Comparison of ENCODE assay signal across 1 cellular context in genomic region chr15:72907733-72908132, GRCh38.
TF ChIP-seq lines count a peak whose summit lies in the region.

No MANE protein-coding gene starts in this region.

TF ChIP-seq in HEK293, 187 proteins besides CTCF, POLR2A, EP300 and RAD21 (continued from another document):
- TF ChIP-seq ZNF398 (tag by site-specific recombination; IDR thresholded peaks at IDR 0.05) (peak; percentile 20; the same call in 1 of the 2 replicates), ZNF2 (tag by site-specific recombination; IDR thresholded peaks at IDR 0.05) (no peak), ZNF18 (tag by site-specific recombination; IDR thresholded peaks at IDR 0.05) (no peak; the same call in 1 of the 2 replicates), ZNF624 (tag by site-specific recombination; IDR thresholded peaks at IDR 0.05) (no peak), REST (tag by site-specific recombination; IDR thresholded peaks at IDR 0.05) (no peak), ZNF600 (tag by site-specific recombination; IDR thresholded peaks at IDR 0.05) (peak; percentile 59; the same call in 1 of the 2 replicates), ZFHX2 (tag by site-specific recombination; conservative IDR thresholded peaks at IDR 0.05) (no peak), ZNF830 (tag by site-specific recombination; IDR thresholded peaks at IDR 0.05; ENCODE audit: low read depth) (no peak), SP2 (tag by site-specific recombination; IDR thresholded peaks at IDR 0.05) (no peak), IKZF3 (tag by site-specific recombination; IDR thresholded peaks at IDR 0.05) (peak; percentile 25; the same call in 1 of the 2 replicates), ZNF221 (tag by site-specific recombination; IDR thresholded peaks at IDR 0.05; ENCODE audit: borderline replicate concordance) (no peak)
TF ChIP-seq in HEK293: peak in this region for 12.
